8 cellular contexts compared by ENCODE assay signal in genomic region chr3:119293761-119294401, GRCh38. TPM values are rescaled to one million over a fixed set of nuclear protein-coding genes. Genes with fewer than 3 reads are reported as not detected.
DNase-seq lines count a peak whose midpoint lies in the region; ATAC-seq and TF ChIP-seq lines count a peak whose summit lies in the region.

ARHGAP31 (plus strand) TSS chr3:119294383; CDS start chr3:119294905, 522 bp downstream.

- no peak for TF ChIP-seq CTCF in GM13976 (IDR thresholded peaks at IDR 0.05; ENCODE audit: borderline replicate concordance, control extremely low read depth, extremely low read depth, insufficient read depth, missing control alignments)
- no peak for TF ChIP-seq CTCF in choroid plexus epithelial cell (conservative IDR thresholded peaks at IDR 0.05; ENCODE audit: low read depth, low read length)
- no peak for TF ChIP-seq CTCF in left lung (IDR thresholded peaks at IDR 0.05)

- peaks cover 24 to 54% of the 10 kb centered on the region in 2 donors for H3K4me1 ChIP-seq in left lung

- DNase-seq in GM13976 (ENCODE audit: low spot score) (peak; percentile 81), HCEC 1CT (peak; percentile 61), NCI-H1105 treated with DMSO at 0.1 percent for 48 hours (lab: John Stamatoyannopoulos, UW) (peak; percentile 51), choroid plexus epithelial cell (ENCODE audit: low read depth) (peak; percentile 69), left lung (peak; percentile 80 to 93), DMS79 treated with DMSO at 0.1 percent for 48 hours (lab: John Stamatoyannopoulos, UW) (no peak)
- DNase-seq in activated CD4-positive, alpha-beta T cell treated with anti-CD3 and anti-CD28 coated beads for 4 hours, result peak; percentile 79 to 85
- DNase-seq in stimulated activated CD4-positive, alpha-beta T cell treated with anti-CD3 and anti-CD28 coated beads, Interleukin-2, amount 100 ng/mL, for 48 hours, result peak; percentile 73 to 74

- no peaks in the 10 kb centered on the region for H3K9me3 ChIP-seq in left lung

- in situ Hi-C loops in GM13976 (cut with MboI; ENCODE audit: low sequenced_read_pairs, unreplicated experiment), result loop anchor here (25.0 kb wide), 1 partner anchor 393 kb away; the partner anchor contains the start of gene COX17

- peaks cover 0 to 6% of the 10 kb centered on the region in 2 donors for H3K36me3 ChIP-seq in left lung

- intact Hi-C loops in left lung (cut with DNase I), result no loop called here

- no peaks in the 10 kb centered on the region for H3K27me3 ChIP-seq in left lung

- peak; percentile 42 for ATAC-seq in left lung

- H3K27ac ChIP-seq in left lung, result peak within 1 kb of the TSS; percentile 93 to 97

- H3K4me3 ChIP-seq in choroid plexus epithelial cell (ENCODE audit: low read depth, low read length), result peak within 1 kb of the TSS; percentile 69
- peak within 1 kb of the TSS; percentile 68 to 88 for H3K4me3 ChIP-seq in left lung

RNA-seq across cellular contexts. Expression of gene ARHGAP31, which starts in this region (rescaled TPM):
- total RNA-seq in left lung, result 10 to 100 TPM; 61.8 to 70.3 TPM
